In the genomic region with DNA sequence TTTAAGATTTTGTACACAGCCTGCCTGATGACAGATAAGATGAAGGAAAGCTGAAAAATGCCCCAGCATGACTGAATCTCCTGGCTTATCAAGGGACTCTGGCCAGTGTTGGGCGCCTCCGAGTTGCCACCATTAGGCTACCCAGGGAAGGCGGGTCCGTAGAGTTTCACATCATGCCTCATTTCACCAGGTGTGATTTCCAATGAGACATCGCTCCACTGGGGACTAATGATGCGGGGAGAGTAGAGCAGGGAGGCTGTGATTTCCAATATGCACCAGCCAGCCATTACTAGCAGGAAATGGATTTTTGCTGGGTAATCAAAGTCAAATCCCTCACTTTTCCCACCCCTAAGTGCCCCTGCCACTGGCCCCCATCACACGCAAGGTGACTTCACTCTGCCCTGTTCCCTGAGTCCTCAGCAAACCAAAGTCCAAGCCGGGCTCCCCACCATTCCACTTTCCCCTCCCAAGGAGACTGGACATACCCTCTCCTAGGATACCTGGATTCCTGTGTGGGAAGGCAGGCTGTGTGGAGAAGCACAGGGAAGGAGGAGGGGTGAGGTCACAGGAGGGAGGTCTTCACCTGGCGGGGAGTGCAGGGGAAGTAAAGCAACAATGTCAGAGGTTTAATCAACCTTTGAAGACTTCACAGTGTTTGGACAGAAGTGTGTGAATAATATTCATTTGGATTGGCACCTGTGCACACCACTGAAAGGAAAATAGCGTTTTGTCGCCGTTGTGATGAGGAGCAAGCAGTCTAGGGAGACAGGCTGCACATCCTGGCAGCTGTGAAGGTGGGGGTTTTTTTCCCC, we compare ENCODE assay signal across 2 cellular contexts.
TF ChIP-seq lines count a peak whose summit lies in the region.

No MANE protein-coding gene starts in this region.

TF ChIP-seq in IMR-90, 13 proteins besides CTCF, POLR2A, EP300 and RAD21:
- TF ChIP-seq FOS (IDR thresholded peaks at IDR 0.05; ENCODE audit: low read depth, low read length) (no peak), MAZ (IDR thresholded peaks at IDR 0.05; ENCODE audit: borderline replicate concordance, low read depth, low read length) (no peak), MAFK (IDR thresholded peaks at IDR 0.05; ENCODE audit: low read depth, low read length) (no peak)
TF ChIP-seq in IMR-90: peak in this region for 0.

TF ChIP-seq in GM23338, 12 proteins besides CTCF, POLR2A, EP300 and RAD21:
- TF ChIP-seq, protein P1, sequence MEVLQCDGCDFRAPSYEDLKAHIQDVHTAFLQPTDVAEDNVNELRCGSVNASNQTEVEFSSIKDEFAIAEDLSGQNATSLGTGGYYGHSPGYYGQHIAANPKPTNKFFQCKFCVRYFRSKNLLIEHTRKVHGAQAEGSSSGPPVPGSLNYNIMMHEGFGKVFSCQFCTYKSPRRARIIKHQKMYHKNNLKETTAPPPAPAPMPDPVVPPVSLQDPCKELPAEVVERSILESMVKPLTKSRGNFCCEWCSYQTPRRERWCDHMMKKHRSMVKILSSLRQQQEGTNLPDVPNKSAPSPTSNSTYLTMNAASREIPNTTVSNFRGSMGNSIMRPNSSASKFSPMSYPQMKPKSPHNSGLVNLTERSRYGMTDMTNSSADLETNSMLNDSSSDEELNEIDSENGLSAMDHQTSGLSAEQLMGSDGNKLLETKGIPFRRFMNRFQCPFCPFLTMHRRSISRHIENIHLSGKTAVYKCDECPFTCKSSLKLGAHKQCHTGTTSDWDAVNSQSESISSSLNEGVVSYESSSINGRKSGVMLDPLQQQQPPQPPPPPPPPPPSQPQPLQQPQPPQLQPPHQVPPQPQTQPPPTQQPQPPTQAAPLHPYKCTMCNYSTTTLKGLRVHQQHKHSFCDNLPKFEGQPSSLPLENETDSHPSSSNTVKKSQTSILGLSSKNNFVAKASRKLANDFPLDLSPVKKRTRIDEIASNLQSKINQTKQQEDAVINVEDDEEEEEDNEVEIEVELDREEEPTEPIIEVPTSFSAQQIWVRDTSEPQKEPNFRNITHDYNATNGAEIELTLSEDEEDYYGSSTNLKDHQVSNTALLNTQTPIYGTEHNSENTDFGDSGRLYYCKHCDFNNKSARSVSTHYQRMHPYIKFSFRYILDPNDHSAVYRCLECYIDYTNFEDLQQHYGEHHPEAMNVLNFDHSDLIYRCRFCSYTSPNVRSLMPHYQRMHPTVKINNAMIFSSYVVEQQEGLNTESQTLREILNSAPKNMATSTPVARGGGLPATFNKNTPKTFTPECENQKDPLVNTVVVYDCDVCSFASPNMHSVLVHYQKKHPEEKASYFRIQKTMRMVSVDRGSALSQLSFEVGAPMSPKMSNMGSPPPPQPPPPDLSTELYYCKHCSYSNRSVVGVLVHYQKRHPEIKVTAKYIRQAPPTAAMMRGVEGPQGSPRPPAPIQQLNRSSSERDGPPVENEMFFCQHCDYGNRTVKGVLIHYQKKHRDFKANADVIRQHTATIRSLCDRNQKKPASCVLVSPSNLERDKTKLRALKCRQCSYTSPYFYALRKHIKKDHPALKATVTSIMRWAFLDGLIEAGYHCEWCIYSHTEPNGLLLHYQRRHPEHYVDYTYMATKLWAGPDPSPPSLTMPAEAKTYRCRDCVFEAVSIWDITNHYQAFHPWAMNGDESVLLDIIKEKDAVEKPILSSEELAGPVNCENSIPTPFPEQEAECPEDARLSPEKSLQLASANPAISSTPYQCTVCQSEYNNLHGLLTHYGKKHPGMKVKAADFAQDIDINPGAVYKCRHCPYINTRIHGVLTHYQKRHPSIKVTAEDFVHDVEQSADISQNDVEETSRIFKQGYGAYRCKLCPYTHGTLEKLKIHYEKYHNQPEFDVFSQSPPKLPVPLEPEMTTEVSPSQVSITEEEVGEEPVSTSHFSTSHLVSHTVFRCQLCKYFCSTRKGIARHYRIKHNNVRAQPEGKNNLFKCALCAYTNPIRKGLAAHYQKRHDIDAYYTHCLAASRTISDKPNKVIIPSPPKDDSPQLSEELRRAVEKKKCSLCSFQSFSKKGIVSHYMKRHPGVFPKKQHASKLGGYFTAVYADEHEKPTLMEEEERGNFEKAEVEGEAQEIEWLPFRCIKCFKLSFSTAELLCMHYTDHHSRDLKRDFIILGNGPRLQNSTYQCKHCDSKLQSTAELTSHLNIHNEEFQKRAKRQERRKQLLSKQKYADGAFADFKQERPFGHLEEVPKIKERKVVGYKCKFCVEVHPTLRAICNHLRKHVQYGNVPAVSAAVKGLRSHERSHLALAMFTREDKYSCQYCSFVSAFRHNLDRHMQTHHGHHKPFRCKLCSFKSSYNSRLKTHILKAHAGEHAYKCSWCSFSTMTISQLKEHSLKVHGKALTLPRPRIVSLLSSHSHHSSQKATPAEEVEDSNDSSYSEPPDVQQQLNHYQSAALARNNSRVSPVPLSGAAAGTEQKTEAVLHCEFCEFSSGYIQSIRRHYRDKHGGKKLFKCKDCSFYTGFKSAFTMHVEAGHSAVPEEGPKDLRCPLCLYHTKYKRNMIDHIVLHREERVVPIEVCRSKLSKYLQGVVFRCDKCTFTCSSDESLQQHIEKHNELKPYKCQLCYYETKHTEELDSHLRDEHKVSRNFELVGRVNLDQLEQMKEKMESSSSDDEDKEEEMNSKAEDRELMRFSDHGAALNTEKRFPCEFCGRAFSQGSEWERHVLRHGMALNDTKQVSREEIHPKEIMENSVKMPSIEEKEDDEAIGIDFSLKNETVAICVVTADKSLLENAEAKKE (CRISPR knock-in tag; IDR thresholded peaks at IDR 0.05), result no peak
- TF ChIP-seq NANOG (IDR thresholded peaks at IDR 0.05; ENCODE audit: borderline replicate concordance), result no peak
- no peak for TF ChIP-seq ZNF331 (CRISPR knock-in tag; IDR thresholded peaks at IDR 0.05; ENCODE audit: low read depth)
- no peak for TF ChIP-seq STAT1 (IDR thresholded peaks at IDR 0.05; ENCODE audit: unreplicated experiment)
- TF ChIP-seq POLR2AphosphoS5 (IDR thresholded peaks at IDR 0.05; ENCODE audit: low read depth), result no peak
- TF ChIP-seq, protein P2, sequence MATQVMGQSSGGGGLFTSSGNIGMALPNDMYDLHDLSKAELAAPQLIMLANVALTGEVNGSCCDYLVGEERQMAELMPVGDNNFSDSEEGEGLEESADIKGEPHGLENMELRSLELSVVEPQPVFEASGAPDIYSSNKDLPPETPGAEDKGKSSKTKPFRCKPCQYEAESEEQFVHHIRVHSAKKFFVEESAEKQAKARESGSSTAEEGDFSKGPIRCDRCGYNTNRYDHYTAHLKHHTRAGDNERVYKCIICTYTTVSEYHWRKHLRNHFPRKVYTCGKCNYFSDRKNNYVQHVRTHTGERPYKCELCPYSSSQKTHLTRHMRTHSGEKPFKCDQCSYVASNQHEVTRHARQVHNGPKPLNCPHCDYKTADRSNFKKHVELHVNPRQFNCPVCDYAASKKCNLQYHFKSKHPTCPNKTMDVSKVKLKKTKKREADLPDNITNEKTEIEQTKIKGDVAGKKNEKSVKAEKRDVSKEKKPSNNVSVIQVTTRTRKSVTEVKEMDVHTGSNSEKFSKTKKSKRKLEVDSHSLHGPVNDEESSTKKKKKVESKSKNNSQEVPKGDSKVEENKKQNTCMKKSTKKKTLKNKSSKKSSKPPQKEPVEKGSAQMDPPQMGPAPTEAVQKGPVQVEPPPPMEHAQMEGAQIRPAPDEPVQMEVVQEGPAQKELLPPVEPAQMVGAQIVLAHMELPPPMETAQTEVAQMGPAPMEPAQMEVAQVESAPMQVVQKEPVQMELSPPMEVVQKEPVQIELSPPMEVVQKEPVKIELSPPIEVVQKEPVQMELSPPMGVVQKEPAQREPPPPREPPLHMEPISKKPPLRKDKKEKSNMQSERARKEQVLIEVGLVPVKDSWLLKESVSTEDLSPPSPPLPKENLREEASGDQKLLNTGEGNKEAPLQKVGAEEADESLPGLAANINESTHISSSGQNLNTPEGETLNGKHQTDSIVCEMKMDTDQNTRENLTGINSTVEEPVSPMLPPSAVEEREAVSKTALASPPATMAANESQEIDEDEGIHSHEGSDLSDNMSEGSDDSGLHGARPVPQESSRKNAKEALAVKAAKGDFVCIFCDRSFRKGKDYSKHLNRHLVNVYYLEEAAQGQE (IDR thresholded peaks at IDR 0.05; ENCODE audit: unreplicated experiment), result no peak
